Comparison of ENCODE assay signal across 8 cellular contexts in the genomic region with DNA sequence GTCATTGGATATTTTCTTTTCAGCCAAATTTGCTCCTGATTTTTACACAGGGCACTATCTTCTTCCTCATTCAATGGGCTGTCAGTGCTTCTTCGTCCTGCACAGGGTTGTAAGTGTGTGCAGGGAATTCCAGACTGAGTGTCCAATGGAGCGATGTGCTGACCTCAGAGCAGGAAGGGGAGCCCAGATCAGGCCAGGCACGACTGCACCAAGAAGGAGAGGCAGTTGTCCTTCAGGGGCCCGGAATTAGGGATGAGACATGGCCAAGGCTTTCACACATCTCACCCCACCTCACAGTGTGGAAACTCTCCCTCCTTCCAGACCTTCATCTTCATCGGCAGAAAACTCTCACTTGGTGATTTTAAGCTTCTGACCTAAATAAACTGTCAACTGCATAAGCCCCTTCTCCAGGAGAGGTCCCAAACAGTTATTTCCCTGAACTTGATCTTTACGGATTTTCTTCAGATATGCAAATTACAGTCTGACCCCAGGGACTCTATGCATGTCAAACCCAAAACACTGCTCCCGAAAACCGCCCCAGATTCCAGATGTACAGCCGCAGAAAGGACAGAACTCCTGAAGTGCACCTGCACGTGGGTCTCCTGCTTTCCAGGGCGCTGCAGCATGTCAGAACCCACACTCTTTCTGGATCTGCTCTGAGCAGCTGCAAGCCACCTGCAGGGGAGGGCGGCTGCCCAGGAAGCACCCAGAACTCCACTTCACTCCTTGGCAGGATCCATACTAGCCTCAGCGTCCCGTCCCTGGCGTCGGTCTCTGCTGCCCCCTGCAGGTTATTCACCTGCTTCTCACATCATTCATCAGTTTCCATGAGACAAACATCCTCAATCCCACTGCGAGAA. TPM values are rescaled to one million over a fixed set of nuclear protein-coding genes. Genes with fewer than 3 reads are reported as not detected.
A peak's percentile ranks its signal among the peaks of the same experiment; 100 is the strongest.
DNase-seq lines count a peak whose midpoint lies in the region; ATAC-seq and TF ChIP-seq lines count a peak whose summit lies in the region.

No MANE protein-coding gene starts in this region.

- peaks cover 9% of the 10 kb centered on the region for H3K36me3 ChIP-seq in kidney epithelial cell (ENCODE audit: control insufficient read depth, insufficient read depth, low read length)

- H3K4me3 ChIP-seq in kidney epithelial cell (ENCODE audit: low read depth, low read length), result peak overlapping the region; percentile 53

- DNase-seq in GM10266 (ENCODE audit: extremely low spot score) (peak; percentile 80), NCI-H345 (lab: John Stamatoyannopoulos, UW) (peak; percentile 67), cerebellar cortex (ENCODE audit: low spot score) (peak; percentile 88), kidney epithelial cell (ENCODE audit: low read depth) (peak; percentile 21), mesenteric fat pad (ENCODE audit: low spot score) (no peak)
- peak; percentile 81 for DNase-seq in activated CD4-positive, CD25-positive, alpha-beta regulatory T cell treated with anti-CD3 and anti-CD28 coated beads, Interleukin-2, amount 50 U/mL, for 72 hours
- peak; percentile 66 to 74 for DNase-seq in stimulated activated CD4-positive, alpha-beta T cell treated with anti-CD3 and anti-CD28 coated beads, Interleukin-15, amount 100 ng/mL, for 1 hour (ENCODE audit: low read depth in 1 of 2, low spot score in 1 of 2)

- peak; percentile 89 for TF ChIP-seq CTCF in GM10266 (IDR thresholded peaks at IDR 0.05; ENCODE audit: control insufficient read depth, insufficient read depth, low read depth, missing control alignments)
- peak; percentile 64 for TF ChIP-seq CTCF in kidney epithelial cell (IDR thresholded peaks at IDR 0.05; ENCODE audit: insufficient read depth, low read length, poor library complexity, severe bottlenecking)

- ATAC-seq in HG03095 (IDR thresholded peaks at IDR 0.05; ENCODE audit: unreplicated experiment), result peak; percentile 43

- no peaks in the 10 kb centered on the region for H3K27me3 ChIP-seq in kidney epithelial cell (ENCODE audit: control insufficient read depth, insufficient read depth, low read length)

RNA-seq across cellular contexts. Expression of a gene that starts 0.6 kb away (rescaled TPM):
- 2.7 and 4.2 TPM in 2 replicates for total RNA-seq in kidney epithelial cell
- 1.1 TPM for total RNA-seq in mesenteric fat pad

RNA-seq across cellular contexts. Expression of a gene that starts 15.8 kb away (rescaled TPM):
- total RNA-seq in kidney epithelial cell, result 5.5 and 6.6 TPM in 2 replicates
- 3.4 TPM for total RNA-seq in mesenteric fat pad

RNA-seq across cellular contexts. Expression of a gene that starts 22.1 kb away (rescaled TPM):
- 4.3 and 5.0 TPM in 2 replicates for total RNA-seq in kidney epithelial cell
- total RNA-seq in mesenteric fat pad, result 6.5 TPM
